In the genomic region with DNA sequence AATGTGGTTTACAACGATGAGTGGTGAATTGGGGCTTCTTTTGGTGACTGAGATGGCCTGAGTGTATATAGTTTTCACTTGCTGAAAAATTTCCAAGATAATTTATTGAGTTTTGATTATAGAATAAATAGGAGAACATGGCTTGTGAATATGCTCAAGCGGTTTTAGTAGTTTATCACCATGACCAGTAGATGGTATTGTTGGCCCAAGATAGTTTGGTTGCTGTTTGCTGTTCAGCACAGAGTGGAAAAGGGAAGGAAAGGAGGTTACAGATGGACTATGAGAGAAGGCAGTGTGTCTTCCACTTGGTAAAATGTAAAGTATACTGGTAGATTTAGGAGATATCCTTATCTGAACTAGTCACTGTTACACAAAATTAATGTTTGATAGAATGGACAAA, we compare ENCODE assay signal across 21 cellular contexts. TPM values are rescaled to one million over a fixed set of nuclear protein-coding genes. Genes with fewer than 3 reads are reported as not detected.
A peak's percentile ranks its signal among the peaks of the same experiment; 100 is the strongest.
DNase-seq lines count a peak whose midpoint lies in the region.
"Had no signal": no experiment of that assay in that cellular context is flagged by ENCODE, and none has a peak within 500 bp of the region (broad histone marks: within the 10 kb centered on the region; RNA-seq: fewer than 3 reads in every experiment).

No MANE protein-coding gene starts in this region.

- H3K4me3 Mint-ChIP-seq in activated CD4-positive, alpha-beta T cell treated with anti-CD3 and anti-CD28 coated beads, Interleukin-2, amount 10 ng/mL, durations not matched to agents 7 days and 5 days, result no peak overlapping the region
- H3K4me3 Mint-ChIP-seq: activated T-cell treated with anti-CD3 and anti-CD28 coated beads, Interleukin-2, amount 50 U/mL, for 72 hours had no signal

- no peaks in the 10 kb centered on the region for H3K4me1 ChIP-seq in iPS DF 6.9 (ENCODE audit: control insufficient read depth, insufficient read depth, low read length)
- H3K4me1 ChIP-seq: A549 had no signal

- POLR2A ChIA-PET in activated CD4-positive, alpha-beta T cell treated with anti-CD3 and anti-CD28 coated beads, Interleukin-2, amount 10 ng/mL, durations not matched to agents 7 days and 5 days (lab: Charles Lee), result no interaction called here

- no peaks in the 10 kb centered on the region for H3K9me3 ChIP-seq in iPS DF 6.9 (ENCODE audit: control insufficient read depth, insufficient read depth, low read length)
- H3K9me3 ChIP-seq: A549 had no signal

- no peaks in the 10 kb centered on the region for H3K27me3 Mint-ChIP-seq in activated CD4-positive, alpha-beta T cell treated with anti-CD3 and anti-CD28 coated beads, Interleukin-2, amount 10 ng/mL, durations not matched to agents 7 days and 5 days

- CTCF ChIA-PET in activated CD4-positive, alpha-beta T cell treated with anti-CD3 and anti-CD28 coated beads, Interleukin-2, amount 10 ng/mL, durations not matched to agents 7 days and 5 days (lab: Charles Lee), result interaction anchor here (0.6 kb wide), 1 partner anchor 168 kb away, joined by 4 read pairs; no protein-coding TSS in a partner anchor

- in situ Hi-C loops in ACHN (cut with HindIII; ENCODE audit: low pct_ligation_motif_present, low pct_unique_long_range_greater_than_20kb, low sequenced_read_pairs), result no loop called here

- H3K27ac ChIP-seq in iPS DF 6.9 (ENCODE audit: low read length) (no peak overlapping the region), caudate nucleus (ENCODE audit: low read depth, low read length) (no peak overlapping the region)
- H3K27ac ChIP-seq: A549, HL-60 had no signal

- H3K27me3 ChIP-seq in iPS DF 6.9 (ENCODE audit: control insufficient read depth, insufficient read depth, low read length), result no peaks in the 10 kb centered on the region

- no CpG with 5 or more reads among the region's 2 CpGs for WGBS in iPS DF 6.9 (ENCODE audit: insufficient coverage, insufficient read length)

- H3K9me3 Mint-ChIP-seq in activated CD4-positive, alpha-beta T cell treated with anti-CD3 and anti-CD28 coated beads, Interleukin-2, amount 10 ng/mL, durations not matched to agents 7 days and 5 days, result no peaks in the 10 kb centered on the region
- H3K9me3 Mint-ChIP-seq: activated T-cell treated with anti-CD3 and anti-CD28 coated beads, Interleukin-2, amount 50 U/mL, for 72 hours had no signal

- H3K27ac Mint-ChIP-seq in activated CD4-positive, alpha-beta T cell treated with anti-CD3 and anti-CD28 coated beads, Interleukin-2, amount 10 ng/mL, durations not matched to agents 7 days and 5 days, result no peak overlapping the region
- H3K27ac Mint-ChIP-seq: activated T-cell treated with anti-CD3 and anti-CD28 coated beads, Interleukin-2, amount 50 U/mL, for 72 hours had no signal

- DNase-seq in NCI-H510A treated with DMSO at 0.1 percent for 48 hours (lab: John Stamatoyannopoulos, UW), result peak; percentile 9
- DNase-seq in NCI-H510A (lab: John Stamatoyannopoulos, UW), result no peak
- peak; percentile 3 for DNase-seq in LHCN-M2 (ENCODE audit: low read depth)
- DNase-seq in SKM-1 treated with dmso at 0.1 percent for 144 hours (lab: John Stamatoyannopoulos, UW; ENCODE audit: unreplicated experiment), result peak; percentile 10
- DNase-seq in iPS DF 6.9 (ENCODE audit: low read depth, low spot score), result peak; percentile 13
- DNase-seq in ACHN, result no peak
- no peak for DNase-seq in caudate nucleus (lab: John Stamatoyannopoulos, UW)
- DNase-seq in activated CD4-positive, alpha-beta T cell treated with anti-CD3 and anti-CD28 coated beads, Interleukin-2, amount 10 ng/mL, durations not matched to agents 7 days and 5 days, result no peak
- DNase-seq: activated CD4-positive, alpha-beta T cell treated with anti-CD3 and anti-CD28 coated beads, Interleukin-2, amount 50 U/mL, for 1 hour; activated T-cell treated with anti-CD3 and anti-CD28 coated beads, Interleukin-2, amount 50 U/mL, for 72 hours; aorta; Calu3; left colon; NK-92 treated with Interleukin-12 subunit alpha and Interleukin-12 subunit beta, amount 100 ng/mL, for 24 hours; stimulated activated CD4-positive, alpha-beta T cell treated with anti-CD3 and anti-CD28 coated beads, Interleukin-2, amount 100 ng/mL, for 24 hours had no signal

- H3K36me3 ChIP-seq in iPS DF 6.9 (ENCODE audit: control insufficient read depth, insufficient read depth, low read length), result no peaks in the 10 kb centered on the region

- no peak overlapping the region for H3K4me3 ChIP-seq in iPS DF 6.9 (ENCODE audit: low read length)
- H3K4me3 ChIP-seq: A549 had no signal

- H3K36me3 Mint-ChIP-seq in activated CD4-positive, alpha-beta T cell treated with anti-CD3 and anti-CD28 coated beads, Interleukin-2, amount 10 ng/mL, durations not matched to agents 7 days and 5 days (ENCODE audit: low read depth), result no peaks in the 10 kb centered on the region

- H3K4me1 Mint-ChIP-seq in activated CD4-positive, alpha-beta T cell treated with anti-CD3 and anti-CD28 coated beads, Interleukin-2, amount 10 ng/mL, durations not matched to agents 7 days and 5 days, result no peaks in the 10 kb centered on the region

RNA-seq across cellular contexts. Expression of a gene that starts 55.8 kb away (rescaled TPM):
- not detected in 2 replicates for total RNA-seq in LHCN-M2 (2014; rRNA removed)
- not detected for polyA plus RNA-seq in LHCN-M2 (2012)
- not detected for total RNA-seq in activated CD4-positive, alpha-beta T cell treated with anti-CD3 and anti-CD28 coated beads, Interleukin-2, amount 10 ng/mL, durations not matched to agents 7 days and 5 days
- total RNA-seq: activated T-cell treated with anti-CD3 and anti-CD28 coated beads, Interleukin-2, amount 50 U/mL, for 72 hours; aorta; Calu3; left colon; myocyte; renal cortical epithelial cell; T-helper 1 cell treated with Interleukin-12 subunit alpha and Interleukin-12 subunit beta and Interleukin-4 antibody, amounts not matched to agents 30 ng/mL and 1 ng/mL, for 36 hours; urinary bladder had no signal
- polyA plus RNA-seq: A549, aorta, urinary bladder had no signal

Comparison
In these comparisons a context has a peak if more than half of its experiments do, and no peak if none do; other contexts are left out.
1. DNase-seq: peak in NCI-H510A treated with DMSO at 0.1 percent for 48 hours (single experiment), LHCN-M2 (single experiment), SKM-1 treated with dmso at 0.1 percent for 144 hours (single experiment) and iPS DF 6.9 (single experiment); none in NCI-H510A (single experiment), ACHN (single experiment), caudate nucleus (0 of 61) and activated CD4-positive, alpha-beta T cell treated with anti-CD3 and anti-CD28 coated beads, Interleukin-2, amount 10 ng/mL, durations not matched to agents 7 days and 5 days (single experiment).